10 cellular contexts compared by ENCODE assay signal in genomic region chr20:36744243-36744642, GRCh38. TPM values are rescaled to one million over a fixed set of nuclear protein-coding genes. Genes with fewer than 3 reads are reported as not detected.
A peak's percentile ranks its signal among the peaks of the same experiment; 100 is the strongest.
DNase-seq lines count a peak whose midpoint lies in the region; ATAC-seq, FAIRE-seq and TF ChIP-seq lines count a peak whose summit lies in the region.
"Had no signal": no experiment of that assay in that cellular context is flagged by ENCODE, and none has a peak within 500 bp of the region (broad histone marks: within the 10 kb centered on the region; RNA-seq: fewer than 3 reads in every experiment).

No MANE protein-coding gene starts in this region.

- no peak for TF ChIP-seq POLR2A in A549 (IDR thresholded peaks at IDR 0.05; ENCODE audit: low read length)

- CTCF ChIA-PET in A549 (lab: Yijun Ruan, JAX), result interaction anchor here (0.6 to 4.3 kb wide), 9 partner anchors 10 to 186 kb away, joined by 3 to 26 read pairs (median 3); no protein-coding TSS in a partner anchor

- H3K79me1 ChIP-seq in mesenchymal stem cell (replicated peaks; ENCODE audit: low read length, poor library complexity, severe bottlenecking), result peaks cover 18% of the 10 kb centered on the region

- H3K27me3 ChIP-seq in GM23248 (replicated peaks; ENCODE audit: insufficient read depth) (no peaks in the 10 kb centered on the region), adipocyte (replicated peaks; ENCODE audit: control insufficient read depth, insufficient read depth, low read length) (no peaks in the 10 kb centered on the region), mesenchymal stem cell (ENCODE audit: control insufficient read depth in 1 of 2, insufficient read depth in 1 of 2, low read length in 2 of 2) (no peaks in the 10 kb centered on the region)

- peak overlapping the region; percentile 98; the same call in 2 of the 3 replicates for H3K4me2 ChIP-seq in A549
- H3K4me2 ChIP-seq in GM23248 (ENCODE audit: unreplicated experiment), result peak overlapping the region; percentile 97
- H3K4me2 ChIP-seq in mesenchymal stem cell (ENCODE audit: low read length, poor library complexity, severe bottlenecking), result no peak overlapping the region

- no peak for TF ChIP-seq CTCF in A549 (IDR thresholded peaks at IDR 0.05)

- no peak overlapping the region for H3K14ac ChIP-seq in mesenchymal stem cell (ENCODE audit: low read length in 2 of 2)

- H3K9ac ChIP-seq in GM23248 (0 out of 2 replicates have a peak overlapping the region, but pooled peaks have one; percentile 23), adipocyte (ENCODE audit: low read length) (peak overlapping the region; percentile 41), mesenchymal stem cell (ENCODE audit: low read length) (peak overlapping the region; percentile 82)
- H3K9ac ChIP-seq: parathyroid adenoma had no signal

- H3K4me1 ChIP-seq in A549 (peaks cover 12% of the 10 kb centered on the region), GM23248 (ENCODE audit: insufficient read depth) (peaks cover 4% of the 10 kb centered on the region), adipocyte (ENCODE audit: control insufficient read depth, insufficient read depth, low read length) (peaks cover 16% of the 10 kb centered on the region), mesenchymal stem cell (ENCODE audit: control insufficient read depth, insufficient read depth, low read depth, low read length) (peaks cover 7% of the 10 kb centered on the region)

- H4K91ac ChIP-seq in mesenchymal stem cell (ENCODE audit: low read length), result no peak overlapping the region

- no peak for TF ChIP-seq RAD21 in A549 (conservative IDR thresholded peaks at IDR 0.05 in 1 of 2, IDR thresholded peaks at IDR 0.05 in 1 of 2)

- H3K4me3 ChIP-seq in A549 (no peak overlapping the region), GM23248 (peak overlapping the region; percentile 76), adipocyte (ENCODE audit: low read length) (peak overlapping the region; percentile 91), mesenchymal stem cell (ENCODE audit: insufficient read depth in 1 of 2, low read depth in 1 of 2, low read length in 2 of 2) (peak overlapping the region in 1 of 2 experiments; percentile 97)

- DNase-seq in A549 (ENCODE audit: low read depth in 1 of 2, low spot score in 1 of 2) (no peak), GM23248 (peak; percentile 6), adipocyte (ENCODE audit: low read depth) (no peak), mesenchymal stem cell (no peak), kidney glomerular epithelial cell (lab: John Stamatoyannopoulos, UW) (no peak), NCI-H2029 treated with DMSO at 0.1 percent for 48 hours (lab: John Stamatoyannopoulos, UW) (no peak)
- DNase-seq: activated CD4-positive, CD25-positive, alpha-beta regulatory T cell treated with anti-CD3 and anti-CD28 coated beads, Interleukin-2, amount 50 U/mL, for 72 hours had no signal

- H2AFZ ChIP-seq in GM23248 (peak overlapping the region; percentile 84), mesenchymal stem cell (ENCODE audit: low read depth, low read length) (no peak overlapping the region)

- H2BK5ac ChIP-seq in mesenchymal stem cell (ENCODE audit: low read depth, low read length, poor library complexity, severe bottlenecking), result no peak overlapping the region

- POLR2A ChIA-PET in A549 (lab: Yijun Ruan, JAX), result interaction anchor here (0.6 kb wide), 1 partner anchor 21 kb away, joined by 9 read pairs; no protein-coding TSS in a partner anchor

- H2BK120ac ChIP-seq in mesenchymal stem cell (ENCODE audit: low read depth, low read length), result no peak overlapping the region

- H3K36me3 ChIP-seq in GM23248 (ENCODE audit: low read depth) (no peaks in the 10 kb centered on the region), adipocyte (ENCODE audit: control insufficient read depth, insufficient read depth, low read length, severe bottlenecking) (no peaks in the 10 kb centered on the region), mesenchymal stem cell (ENCODE audit: control insufficient read depth in 1 of 2, insufficient read depth in 2 of 2, low read depth in 1 of 2, low read length in 2 of 2) (no peaks in the 10 kb centered on the region)

- TF ChIP-seq EP300 in A549 (IDR thresholded peaks at IDR 0.05), result no peak

- H3K9me3 ChIP-seq in A549, result no peaks in the 10 kb centered on the region
- H3K9me3 ChIP-seq in GM23248 (ENCODE audit: low read depth), result no peaks in the 10 kb centered on the region
- H3K9me3 ChIP-seq in adipocyte (ENCODE audit: control insufficient read depth, low read length), result no peaks in the 10 kb centered on the region
- H3K9me3 ChIP-seq in mesenchymal stem cell (ENCODE audit: control insufficient read depth, low read length), result no peaks in the 10 kb centered on the region

- H3K27ac ChIP-seq in A549, result no peak overlapping the region
- 0 out of 2 replicates have a peak overlapping the region, but pooled peaks have one; percentile 10 for H3K27ac ChIP-seq in GM23248
- H3K27ac ChIP-seq in mesenchymal stem cell (ENCODE audit: low read length, poor library complexity, severe bottlenecking), result no peak overlapping the region

- ATAC-seq in A549 (no peak), GM19023 (IDR thresholded peaks at IDR 0.05; ENCODE audit: unreplicated experiment) (no peak), HG03045 (IDR thresholded peaks at IDR 0.05; ENCODE audit: unreplicated experiment) (no peak)

- peaks cover 17% of the 10 kb centered on the region; the same call in 1 of the 2 replicates for H3K79me2 ChIP-seq in GM23248 (ENCODE audit: insufficient read depth)

- H3K9me2 ChIP-seq in GM23248 (ENCODE audit: insufficient read depth), result no peaks in the 10 kb centered on the region

- no peak overlapping the region for H2AK5ac ChIP-seq in mesenchymal stem cell (ENCODE audit: low read length, severe bottlenecking)

- no peak for FAIRE-seq in A549 (lab: Jason Lieb, UNC)

- H4K20me1 ChIP-seq in GM23248 (ENCODE audit: insufficient read depth), result no peaks in the 10 kb centered on the region

- no peak overlapping the region for H3K4ac ChIP-seq in mesenchymal stem cell (ENCODE audit: low read depth in 1 of 2, low read length in 2 of 2)

- H2BK15ac ChIP-seq in mesenchymal stem cell (ENCODE audit: low read depth, poor library complexity, severe bottlenecking), result no peak overlapping the region

- in situ Hi-C loops in GM23248 (cut with MboI), result no loop called here

- H4K8ac ChIP-seq in mesenchymal stem cell (ENCODE audit: low read length), result no peak overlapping the region

- H3K23ac ChIP-seq in mesenchymal stem cell (ENCODE audit: low read length in 2 of 2), result no peak overlapping the region

- no peak overlapping the region for H2BK12ac ChIP-seq in mesenchymal stem cell (ENCODE audit: low read length in 2 of 2)

- H3F3A ChIP-seq in GM23248 (ENCODE audit: insufficient read depth), result 0 out of 2 replicates have a peak, but pooled peaks cover 4% of the 10 kb centered on the region

- 86% methylated on average over 4 of the region's 4 CpGs for WGBS in A549 (ENCODE audit: missing lambda C conversion rate)
- 55 to 56% methylated on average over 4 of the region's 4 CpGs for WGBS in GM23248 (ENCODE audit: low coverage in 1 of 2, low lambda C conversion rate in 2 of 2, missing lambda C conversion rate in 2 of 2), 2 experiments
- 86% methylated on average over 3 of the region's 4 CpGs for WGBS in mesenchymal stem cell

- no peak overlapping the region for H3K18ac ChIP-seq in mesenchymal stem cell (ENCODE audit: low read depth in 1 of 2, low read length in 2 of 2)

TF ChIP-seq in A549, 52 proteins besides CTCF, POLR2A, EP300 and RAD21:
- TF ChIP-seq FOXS1 (CRISPR knock-in tag; IDR thresholded peaks at IDR 0.05) (no peak), CEBPB (IDR thresholded peaks at IDR 0.05) (no peak), HEYL (CRISPR knock-in tag; IDR thresholded peaks at IDR 0.05) (no peak), SREBF2 (IDR thresholded peaks at IDR 0.05) (no peak), MAZ (IDR thresholded peaks at IDR 0.05; ENCODE audit: borderline replicate concordance, low read depth, low read length) (no peak), MAX (IDR thresholded peaks at IDR 0.05) (no peak), HOXB13 (CRISPR knock-in tag; IDR thresholded peaks at IDR 0.05; ENCODE audit: low read depth) (no peak), ESRRA (IDR thresholded peaks at IDR 0.05; ENCODE audit: borderline replicate concordance, low read length) (no peak)
TF ChIP-seq in A549: peak in this region for 0.

RNA-seq across cellular contexts. Expression of gene NDRG3, which starts 1.6 kb away (rescaled TPM):
- polyA plus RNA-seq in A549 (2011; rRNA removed) (34.4 and 55.1 TPM in 2 replicates), A549 (2017; fragmentation: RNase III; extraction: RNeasy Plus Mini Kit Qiagen cat#74134 plus additional on column Dnase treatment) (29.0 to 32.2 TPM (median 30.6 TPM) in 3 replicates), GM23248 (2016; fragmentation: Nextera tagmentation; extraction: Ambion mirVana) (23.3 and 26.6 TPM in 2 replicates)
- polyA plus RNA-seq in A549 (2012; cell fraction: cytosol; rRNA removed), result 21.7 and 27.7 TPM in 2 replicates
- polyA plus RNA-seq in A549 (2012; cell fraction: nucleus; rRNA removed), result 11.5 and 16.0 TPM in 2 replicates
- 50.2 and 53.2 TPM in 2 replicates for polyA minus RNA-seq in A549 (2011; rRNA and poly(A)+ RNA removed)
- 19.8 and 20.2 TPM in 2 replicates for total RNA-seq in GM23248 (2014; rRNA removed; shearing (Covaris generic))
- polyA plus RNA-seq in mesenchymal stem cell (2013, experiment 1 of 2), result 23.9 TPM
- polyA plus RNA-seq in mesenchymal stem cell (2013, experiment 2 of 2), result 23.9 TPM

RNA-seq across cellular contexts. Expression of gene DSN1, which starts 29.3 kb away (rescaled TPM):
- polyA plus RNA-seq in A549 (2011; rRNA removed) (32.9 and 41.3 TPM in 2 replicates), A549 (2017; fragmentation: RNase III; extraction: RNeasy Plus Mini Kit Qiagen cat#74134 plus additional on column Dnase treatment) (37.4 to 38.2 TPM (median 37.9 TPM) in 3 replicates), GM23248 (2016; fragmentation: Nextera tagmentation; extraction: Ambion mirVana) (15.6 and 16.3 TPM in 2 replicates)
- 19.4 and 20.1 TPM in 2 replicates for polyA plus RNA-seq in A549 (2012; cell fraction: cytosol; rRNA removed)
- 14.9 and 17.0 TPM in 2 replicates for polyA plus RNA-seq in A549 (2012; cell fraction: nucleus; rRNA removed)
- 11.0 and 11.6 TPM in 2 replicates for polyA minus RNA-seq in A549 (2011; rRNA and poly(A)+ RNA removed)
- total RNA-seq in GM23248 (2014; rRNA removed; shearing (Covaris generic)), result 13.0 and 18.3 TPM in 2 replicates
- 7.9 TPM for polyA plus RNA-seq in mesenchymal stem cell (2013, experiment 1 of 2)
- 8.4 TPM for polyA plus RNA-seq in mesenchymal stem cell (2013, experiment 2 of 2)

Comparison
In these comparisons a context has a peak if more than half of its experiments do, and no peak if none do; other contexts are left out.
1. H3K9ac ChIP-seq: peak in every context shown above with its lines; median percentile 82 in mesenchymal stem cell; 41 in adipocyte; 23 in GM23248.